In genomic region chr1:179089827-179090482, GRCh38 we compare ENCODE assay signal across 1 cellular context.
A peak's percentile ranks its signal among the peaks of the same experiment; 100 is the strongest.
TF ChIP-seq lines count a peak whose summit lies in the region.

No MANE protein-coding gene starts in this region.

TF ChIP-seq in HepG2, 621 proteins besides CTCF, POLR2A, EP300 and RAD21 (continued from another document):
- TF ChIP-seq SKIL (CRISPR knock-in tag; IDR thresholded peaks at IDR 0.05; ENCODE audit: borderline replicate concordance) (peak; percentile 76), ZEB1 (IDR thresholded peaks at IDR 0.05; ENCODE audit: insufficient replicate concordance, low read depth) (peak; percentile 78), PITX1 (CRISPR knock-in tag; IDR thresholded peaks at IDR 0.05) (peak; percentile 51; the same call in 1 of the 2 replicates), ZNF644 (CRISPR knock-in tag; IDR thresholded peaks at IDR 0.05; ENCODE audit: low read depth) (no peak), TOPORS (CRISPR knock-in tag; IDR thresholded peaks at IDR 0.05) (no peak), NPAS2 (CRISPR knock-in tag; IDR thresholded peaks at IDR 0.05; ENCODE audit: borderline replicate concordance) (no peak), NR2F6 (IDR thresholded peaks at IDR 0.05) (peak; percentile 91), NR2F6 (CRISPR knock-in tag; IDR thresholded peaks at IDR 0.05) (peak; percentile 90), EEA1 (CRISPR knock-in tag; IDR thresholded peaks at IDR 0.05; ENCODE audit: borderline replicate concordance) (no peak), TCF7 (IDR thresholded peaks at IDR 0.05; ENCODE audit: low read depth) (peak; percentile 52; the same call in 1 of the 2 replicates), SALL1 (CRISPR knock-in tag; IDR thresholded peaks at IDR 0.05) (peak; percentile 71; the same call in 1 of the 2 replicates), LCORL (IDR thresholded peaks at IDR 0.05) (no peak), LCORL (CRISPR knock-in tag; IDR thresholded peaks at IDR 0.05) (peak; percentile 64; the same call in 1 of the 2 replicates), HNRNPK (IDR thresholded peaks at IDR 0.05; ENCODE audit: low read depth, low read length, poor library complexity, severe bottlenecking) (no peak), ZNF281 (CRISPR knock-in tag; IDR thresholded peaks at IDR 0.05; ENCODE audit: borderline replicate concordance) (no peak), RXRB (CRISPR knock-in tag; IDR thresholded peaks at IDR 0.05; ENCODE audit: borderline replicate concordance) (peak; percentile 87), ZNF570 (CRISPR knock-in tag; IDR thresholded peaks at IDR 0.05; ENCODE audit: borderline replicate concordance) (no peak), TGIF2 (CRISPR knock-in tag; IDR thresholded peaks at IDR 0.05) (0 out of 2 replicates have a peak, but pooled peaks have one; percentile 41), KAT7 (CRISPR knock-in tag; IDR thresholded peaks at IDR 0.05; ENCODE audit: borderline replicate concordance) (no peak), BCL6 (CRISPR knock-in tag; IDR thresholded peaks at IDR 0.05) (peak; percentile 45), CEBPB (IDR thresholded peaks at IDR 0.05; ENCODE audit: borderline replicate concordance, low read depth, low read length) (peak; percentile 77; the same call in 1 of the 2 replicates), AKNA (CRISPR knock-in tag; IDR thresholded peaks at IDR 0.05; ENCODE audit: borderline replicate concordance) (no peak), ZFAT (CRISPR knock-in tag; conservative IDR thresholded peaks at IDR 0.05) (no peak), HDAC1 (CRISPR knock-in tag; IDR thresholded peaks at IDR 0.05) (peak; percentile 47; the same call in 1 of the 2 replicates), NONO (IDR thresholded peaks at IDR 0.05) (no peak), NONO (CRISPR knock-in tag; conservative IDR thresholded peaks at IDR 0.05) (0 out of 2 replicates have a peak, but pooled peaks have one; percentile 43), ZNF780A (CRISPR knock-in tag; IDR thresholded peaks at IDR 0.05) (peak; percentile 64; the same call in 1 of the 2 replicates), ZNF687 (CRISPR knock-in tag; IDR thresholded peaks at IDR 0.05) (peak; percentile 67), ZNF180 (CRISPR knock-in tag; IDR thresholded peaks at IDR 0.05; ENCODE audit: borderline replicate concordance, low read depth) (no peak), TEF (CRISPR knock-in tag; IDR thresholded peaks at IDR 0.05) (no peak)
